ENCODE assay signal across 23 cellular contexts in genomic region chr3:39358302-39358701, GRCh38. TPM values are rescaled to one million over a fixed set of nuclear protein-coding genes. Genes with fewer than 3 reads are reported as not detected.
"Had no signal": no experiment of that assay in that cellular context is flagged by ENCODE, and none has a peak within 500 bp of the region (broad histone marks: within the 10 kb centered on the region; RNA-seq: fewer than 3 reads in every experiment).

No MANE protein-coding gene starts in this region.

- H3K4me1 ChIP-seq: tibial nerve had no signal

- ATAC-seq: activated CD8-positive, alpha-beta T cell treated with anti-CD3 and anti-CD28 coated beads, Interleukin-2, amount 10 ng/mL, durations not matched to agents 7 days and 5 days; activated naive CD8-positive, alpha-beta T cell treated with anti-CD3 and anti-CD28 coated beads, Interleukin-2, amount 50 U/mL, for 24 hours; heart right ventricle; left colon; right lobe of liver had no signal

- DNase-seq: activated CD8-positive, alpha-beta T cell treated with anti-CD3 and anti-CD28 coated beads, Interleukin-2, amount 10 ng/mL, durations not matched to agents 7 days and 5 days; activated naive CD4-positive, alpha-beta T cell treated with anti-CD3 and anti-CD28 coated beads for 36 hours; activated naive CD8-positive, alpha-beta T cell treated with anti-CD3 and anti-CD28 coated beads, Interleukin-2, amount 50 U/mL, for 24 hours; activated T-cell treated with anti-CD3 and anti-CD28 coated beads, Interleukin-2, amount 50 U/mL, for 24 hours; heart right ventricle; left colon; occipital lobe; right lobe of liver; stimulated activated CD4-positive, alpha-beta T cell treated with anti-CD3 and anti-CD28 coated beads, Interleukin-1b, Interleukin-23, amount 100 ng/mL, for 48 hours; substantia nigra; WERI-Rb-1 had no signal

- H3K36me3 ChIP-seq: heart right ventricle, right lobe of liver, WERI-Rb-1 had no signal

- H3K27ac ChIP-seq: heart right ventricle, right lobe of liver, skin epidermis, tibial nerve, WERI-Rb-1 had no signal

- H3K4me3 Mint-ChIP-seq: activated CD8-positive, alpha-beta T cell treated with anti-CD3 and anti-CD28 coated beads, Interleukin-2, amount 10 ng/mL, durations not matched to agents 7 days and 5 days; activated naive CD4-positive, alpha-beta T cell treated with anti-CD3 and anti-CD28 coated beads for 36 hours; activated naive CD8-positive, alpha-beta T cell treated with anti-CD3 and anti-CD28 coated beads, Interleukin-2, amount 50 U/mL, for 24 hours; activated T-cell treated with anti-CD3 and anti-CD28 coated beads, Interleukin-2, amount 50 U/mL, for 24 hours; brain; memory B cell; neural crest cell; stimulated activated naive CD8-positive, alpha-beta T cell treated with anti-CD3 and anti-CD28 coated beads, Interleukin-15, Interleukin-2, amounts not matched to agents 100 ng/mL and 50 ng/mL, for 24 hours had no signal

- H3K4me3 ChIP-seq: heart right ventricle, right lobe of liver, skin epidermis, tibial nerve had no signal

- H3K27ac Mint-ChIP-seq: activated CD8-positive, alpha-beta T cell treated with anti-CD3 and anti-CD28 coated beads, Interleukin-2, amount 10 ng/mL, durations not matched to agents 7 days and 5 days; activated naive CD4-positive, alpha-beta T cell treated with anti-CD3 and anti-CD28 coated beads for 36 hours; activated naive CD8-positive, alpha-beta T cell treated with anti-CD3 and anti-CD28 coated beads, Interleukin-2, amount 50 U/mL, for 24 hours; activated T-cell treated with anti-CD3 and anti-CD28 coated beads, Interleukin-2, amount 50 U/mL, for 24 hours; brain; memory B cell; stimulated activated naive CD8-positive, alpha-beta T cell treated with anti-CD3 and anti-CD28 coated beads, Interleukin-15, Interleukin-2, amounts not matched to agents 100 ng/mL and 50 ng/mL, for 24 hours had no signal

- H3K4me1 Mint-ChIP-seq: brain, neural crest cell had no signal

- H3K9me3 Mint-ChIP-seq: activated naive CD4-positive, alpha-beta T cell treated with anti-CD3 and anti-CD28 coated beads for 36 hours; activated naive CD8-positive, alpha-beta T cell treated with anti-CD3 and anti-CD28 coated beads, Interleukin-2, amount 50 U/mL, for 24 hours; activated T-cell treated with anti-CD3 and anti-CD28 coated beads, Interleukin-2, amount 50 U/mL, for 24 hours; memory B cell; neural crest cell had no signal

- H3K9me3 ChIP-seq: right lobe of liver had no signal

- H3K36me3 Mint-ChIP-seq: brain, memory B cell had no signal

- H3K27me3 ChIP-seq: right lobe of liver, tibial nerve had no signal

- H3K27me3 Mint-ChIP-seq: activated naive CD8-positive, alpha-beta T cell treated with anti-CD3 and anti-CD28 coated beads, Interleukin-2, amount 50 U/mL, for 24 hours; activated T-cell treated with anti-CD3 and anti-CD28 coated beads, Interleukin-2, amount 50 U/mL, for 24 hours; memory B cell; stimulated activated naive CD8-positive, alpha-beta T cell treated with anti-CD3 and anti-CD28 coated beads, Interleukin-15, Interleukin-2, amounts not matched to agents 100 ng/mL and 50 ng/mL, for 24 hours had no signal

RNA-seq across cellular contexts. Expression of gene CCR8, which starts 28.8 kb away (rescaled TPM):
- total RNA-seq: activated naive CD4-positive, alpha-beta T cell treated with anti-CD3 and anti-CD28 coated beads for 36 hours; cardiac septum; chondrocyte; epithelial cell of proximal tubule; fibroblast of villous mesenchyme; heart right ventricle; left colon; lower leg skin; neural crest cell; occipital lobe; right lobe of liver; tibial nerve; urinary bladder had no signal
